Comparison of ENCODE assay signal across 12 cellular contexts in the genomic region with DNA sequence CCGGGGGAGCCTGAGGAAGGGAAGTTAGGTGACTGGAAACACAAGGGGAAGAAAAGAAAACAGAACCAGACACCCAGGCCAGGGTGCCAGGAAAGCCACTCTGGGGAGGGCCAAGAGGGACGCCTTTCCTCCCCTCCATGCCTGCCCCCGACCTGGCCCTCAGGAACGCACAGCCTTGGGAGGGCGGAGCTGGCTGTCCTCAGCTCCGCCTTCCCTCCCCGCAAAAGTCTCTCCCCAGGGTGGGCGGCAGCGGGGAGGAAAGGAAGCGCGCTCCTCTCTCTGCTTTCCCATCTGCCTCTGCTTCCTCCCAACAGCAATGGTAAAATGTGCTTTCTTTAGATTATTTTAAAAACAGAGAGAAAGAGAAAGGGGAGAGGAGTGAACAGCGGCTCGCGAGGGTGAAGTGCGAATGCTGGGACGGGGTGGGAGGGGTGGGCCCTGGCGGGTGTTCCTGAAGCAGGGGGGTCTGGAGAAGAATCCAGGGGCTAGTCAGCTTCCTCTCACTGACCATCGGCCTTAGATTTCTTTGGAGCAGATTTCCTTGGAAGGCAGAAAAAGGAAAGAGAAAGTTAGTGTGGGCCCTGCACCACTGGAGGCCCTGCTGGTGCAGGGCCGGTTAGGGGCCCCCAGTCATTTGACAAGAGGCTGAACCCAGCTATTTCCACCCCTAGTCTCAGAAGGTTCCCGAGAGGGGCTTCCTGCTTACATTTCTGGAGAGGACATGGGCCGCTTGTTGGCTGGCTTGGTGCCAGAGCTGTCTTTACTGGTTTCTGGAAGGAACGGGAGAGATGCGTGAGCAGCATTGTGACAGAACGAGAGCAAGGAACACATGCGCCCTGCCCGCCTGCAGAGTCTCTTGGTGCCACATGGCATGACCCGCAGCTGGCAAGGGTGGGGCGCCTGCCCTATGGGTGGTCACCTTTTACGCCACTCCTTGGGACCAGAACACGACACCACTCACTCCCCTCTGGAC. TPM values are rescaled to one million over a fixed set of nuclear protein-coding genes. Genes with fewer than 3 reads are reported as not detected.
DNase-seq lines count a peak whose midpoint lies in the region; ATAC-seq, FAIRE-seq and TF ChIP-seq lines count a peak whose summit lies in the region.
"Had no signal": no experiment of that assay in that cellular context is flagged by ENCODE, and none has a peak within 500 bp of the region (broad histone marks: within the 10 kb centered on the region; RNA-seq: fewer than 3 reads in every experiment).

No MANE protein-coding gene starts in this region.

- no peaks in the 10 kb centered on the region for H3K9me3 Mint-ChIP-seq in stimulated activated effector memory CD8-positive, alpha-beta T cell treated with anti-CD3 and anti-CD28 coated beads, Interleukin-12 subunit alpha, Interleukin-12 subunit beta, amount 100 ng/mL, for 72 hours

- no peaks in the 10 kb centered on the region for H3K79me2 ChIP-seq in hepatocyte

- no peak for ATAC-seq in stimulated activated effector memory CD8-positive, alpha-beta T cell treated with anti-CD3 and anti-CD28 coated beads, Interleukin-12 subunit alpha, Interleukin-12 subunit beta, amount 100 ng/mL, for 72 hours

- no peak overlapping the region for H3K4me2 ChIP-seq in hepatocyte

- no peaks in the 10 kb centered on the region for H4K20me1 ChIP-seq in hepatocyte (ENCODE audit: insufficient read depth, poor library complexity, severe bottlenecking)

- peak overlapping the region; percentile 77 for H3K27ac Mint-ChIP-seq in stimulated activated effector memory CD8-positive, alpha-beta T cell treated with anti-CD3 and anti-CD28 coated beads, Interleukin-12 subunit alpha, Interleukin-12 subunit beta, amount 100 ng/mL, for 72 hours

- intact Hi-C loops in head of caudate nucleus (cut with DNase I) = no loop called here

- H3K4me1 Mint-ChIP-seq in stimulated activated effector memory CD8-positive, alpha-beta T cell treated with anti-CD3 and anti-CD28 coated beads, Interleukin-12 subunit alpha, Interleukin-12 subunit beta, amount 100 ng/mL, for 72 hours = peaks cover 21% of the 10 kb centered on the region

- no peak overlapping the region for H2AFZ ChIP-seq in hepatocyte

- H3K36me3 ChIP-seq in hepatocyte (replicated peaks; ENCODE audit: insufficient read depth, low read depth) = no peaks in the 10 kb centered on the region

- no peaks in the 10 kb centered on the region for H3K27me3 ChIP-seq in hepatocyte
- H3K27me3 ChIP-seq: right lobe of liver had no signal

- H3K36me3 Mint-ChIP-seq in stimulated activated effector memory CD8-positive, alpha-beta T cell treated with anti-CD3 and anti-CD28 coated beads, Interleukin-12 subunit alpha, Interleukin-12 subunit beta, amount 100 ng/mL, for 72 hours = peaks cover 75% of the 10 kb centered on the region

- no peak overlapping the region for H3K4me3 Mint-ChIP-seq in stimulated activated effector memory CD8-positive, alpha-beta T cell treated with anti-CD3 and anti-CD28 coated beads, Interleukin-12 subunit alpha, Interleukin-12 subunit beta, amount 100 ng/mL, for 72 hours

- H3K4me1 ChIP-seq in hepatocyte (ENCODE audit: insufficient read depth) = no peaks in the 10 kb centered on the region
- H3K4me1 ChIP-seq: right lobe of liver had no signal

- no peak for TF ChIP-seq CTCF in hepatocyte (IDR thresholded peaks at IDR 0.05; ENCODE audit: poor library complexity)

- no peaks in the 10 kb centered on the region for H3K9me2 ChIP-seq in hepatocyte (replicated peaks; ENCODE audit: insufficient read depth)

- no peak overlapping the region for H3K4me3 ChIP-seq in hepatocyte
- H3K4me3 ChIP-seq: right lobe of liver had no signal

- H3K27ac ChIP-seq in hepatocyte = no peak overlapping the region

- whole genome bisulfite sequencing in hepatocyte (ENCODE audit: low lambda C conversion rate, missing lambda C conversion rate) = 85% methylated on average over 28 of the region's 30 CpGs

- H3K9me3 ChIP-seq in hepatocyte (ENCODE audit: low read depth) = no peaks in the 10 kb centered on the region
- H3K9me3 ChIP-seq: right lobe of liver had no signal

- no peak for FAIRE-seq in GM19239 (lab: Jason Lieb, UNC)
- FAIRE-seq: A204.1 had no signal

- peak; percentile 12 for DNase-seq in NCI-H2227 (lab: John Stamatoyannopoulos, UW; ENCODE audit: unreplicated experiment)
- no peak for DNase-seq in NCI-H2227 treated with DMSO at 0.1 percent for 48 hours (lab: John Stamatoyannopoulos, UW)
- DNase-seq in UCSD-AML1 (lab: John Stamatoyannopoulos, UW; ENCODE audit: unreplicated experiment) = peak; percentile 35
- peak in 24 of 42 donors; percentile 22 to 73 (median 55) for DNase-seq in head of caudate nucleus
- DNase-seq in stimulated activated effector memory CD8-positive, alpha-beta T cell treated with anti-CD3 and anti-CD28 coated beads, Interleukin-12 subunit alpha, Interleukin-12 subunit beta, amount 100 ng/mL, for 72 hours (ENCODE audit: low spot score in 2 of 2) = no peak
- DNase-seq in NCI-H345 (lab: John Stamatoyannopoulos, UW) = no peak
- DNase-seq in GM19239 (ENCODE audit: insufficient read length, low spot score) = no peak
- DNase-seq in hepatocyte (ENCODE audit: low spot score) = no peak
- DNase-seq: DND-41, NCI-H774 had no signal

RNA-seq across cellular contexts. Expression of a gene that starts 4.7 kb away (rescaled TPM):
- 22.2 and 22.8 TPM in 2 replicates for total RNA-seq in hepatocyte
- 5.8 and 13.2 TPM in 2 replicates for polyA plus RNA-seq in hepatocyte

RNA-seq across cellular contexts. Expression of a gene that starts 14.3 kb away (rescaled TPM):
- total RNA-seq in hepatocyte = 74.0 and 83.5 TPM in 2 replicates
- 118 and 134 TPM in 2 replicates for polyA plus RNA-seq in hepatocyte

RNA-seq across cellular contexts. Expression of a gene that starts 22.5 kb away (rescaled TPM):
- total RNA-seq in hepatocyte = 11.6 and 25.0 TPM in 2 replicates
- 16.7 and 18.9 TPM in 2 replicates for polyA plus RNA-seq in hepatocyte

RNA-seq across cellular contexts. Expression of a gene that starts 23.1 kb away (rescaled TPM):
- total RNA-seq in hepatocyte = 3.3 and 6.4 TPM in 2 replicates
- 6.2 and 10.3 TPM in 2 replicates for polyA plus RNA-seq in hepatocyte

RNA-seq across cellular contexts. Expression of a gene that starts 23.4 kb away (rescaled TPM):
- total RNA-seq in hepatocyte = 7.4 and 8.7 TPM in 2 replicates
- polyA plus RNA-seq in hepatocyte = 8.0 and 12.1 TPM in 2 replicates

Comparison
In these comparisons a context has a peak if more than half of its experiments do, and no peak if none do; other contexts are left out.
1. DNase-seq: peak in NCI-H2227 (single experiment), UCSD-AML1 (single experiment) and head of caudate nucleus (24 of 42); none in NCI-H2227 treated with DMSO at 0.1 percent for 48 hours (single experiment), stimulated activated effector memory CD8-positive, alpha-beta T cell treated with anti-CD3 and anti-CD28 coated beads, Interleukin-12 subunit alpha, Interleukin-12 subunit beta, amount 100 ng/mL, for 72 hours (0 of 2), NCI-H345 (single experiment), GM19239 (single experiment) and hepatocyte (single experiment).